In the genomic region with DNA sequence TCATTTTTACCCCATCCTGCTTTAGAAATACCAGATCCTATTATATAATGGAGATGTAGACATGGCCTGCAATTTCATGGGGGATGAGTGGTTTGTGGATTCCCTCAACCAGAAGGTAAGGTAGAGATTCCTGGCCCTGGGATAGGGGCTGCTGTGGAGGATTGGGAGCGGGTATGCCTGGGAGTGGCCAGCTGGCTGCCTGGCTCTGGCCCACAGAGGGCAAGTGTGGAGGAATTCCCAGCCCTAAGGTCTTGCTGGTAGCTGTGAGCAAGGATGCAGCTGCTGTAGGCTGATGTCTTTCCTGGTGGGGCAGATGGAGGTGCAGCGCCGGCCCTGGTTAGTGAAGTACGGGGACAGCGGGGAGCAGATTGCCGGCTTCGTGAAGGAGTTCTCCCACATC, we compare ENCODE assay signal across 20 cellular contexts. TPM values are rescaled to one million over a fixed set of nuclear protein-coding genes. Genes with fewer than 3 reads are reported as not detected.
DNase-seq lines count a peak whose midpoint lies in the region; ATAC-seq and TF ChIP-seq lines count a peak whose summit lies in the region.
"Had no signal": no experiment of that assay in that cellular context is flagged by ENCODE, and none has a peak within 500 bp of the region (broad histone marks: within the 10 kb centered on the region; RNA-seq: fewer than 3 reads in every experiment).

No MANE protein-coding gene starts in this region.

- intact Hi-C loops in OCI-LY7 (cut with micrococcal nuclease; ENCODE audit: unreplicated experiment): no loop called here

- no peak overlapping the region for H2BK20ac ChIP-seq in H9 (ENCODE audit: low read depth, low read length, poor library complexity, severe bottlenecking)

- no peaks in the 10 kb centered on the region for H3K9me3 Mint-ChIP-seq in H9
- H3K9me3 Mint-ChIP-seq in stimulated activated naive B cell treated with anti-CD40 and anti-IgM and Interleukin-4, amounts not matched to agents 10 μg/mL and 1 μg/mL and 100 μg/mL, for 72 hours: no peaks in the 10 kb centered on the region
- H3K9me3 Mint-ChIP-seq in endodermal cell: no peaks in the 10 kb centered on the region
- H3K9me3 Mint-ChIP-seq: CD4-positive, CD25-positive, alpha-beta regulatory T cell; CD8-positive, alpha-beta memory T cell; IgD-negative memory B cell had no signal

- H2BK12ac ChIP-seq in H9 (ENCODE audit: insufficient read length, low read depth, low read length) (no peak overlapping the region), neuronal stem cell (ENCODE audit: low read length) (no peak overlapping the region)

- POLR2A ChIA-PET in OCI-LY7 (lab: Charles Lee): no interaction called here

- H3K79me2 ChIP-seq in H9 (ENCODE audit: insufficient read depth, low read length): no peaks in the 10 kb centered on the region
- no peaks in the 10 kb centered on the region for H3K79me2 ChIP-seq in OCI-LY7 (ENCODE audit: insufficient read depth, low read depth, low read length)

- H3K18ac ChIP-seq in H9 (ENCODE audit: insufficient read length, low read depth, low read length) (no peak overlapping the region), neuronal stem cell (ENCODE audit: low read length) (no peak overlapping the region)

- no TSS peak for BruUV-seq in OCI-LY7 (replicated peaks; lab: Mats Ljungman, UMichigan)

- no peak overlapping the region for H3K27ac ChIP-seq in H9 (ENCODE audit: insufficient read length, low read depth, low read length)
- no peak overlapping the region for H3K27ac ChIP-seq in RWPE2 (ENCODE audit: poor library complexity, severe bottlenecking)
- H3K27ac ChIP-seq in neuronal stem cell (replicated peaks; ENCODE audit: low read length): no peak overlapping the region
- H3K27ac ChIP-seq in OCI-LY7 (ENCODE audit: low read depth, low read length, poor library complexity, severe bottlenecking): no peak overlapping the region
- H3K27ac ChIP-seq in endodermal cell (ENCODE audit: low read depth, low read length): no peak overlapping the region
- H3K27ac ChIP-seq: BLaER1 had no signal

- H3K79me1 ChIP-seq in H9 (ENCODE audit: insufficient read depth, low read depth, low read length, poor library complexity, severe bottlenecking) (no peaks in the 10 kb centered on the region), neuronal stem cell (ENCODE audit: low read depth, low read length) (peaks cover 2% of the 10 kb centered on the region)

- H2BK120ac ChIP-seq in H9 (ENCODE audit: low read depth, low read length, poor library complexity, severe bottlenecking): no peak overlapping the region
- H2BK120ac ChIP-seq in neuronal stem cell (ENCODE audit: low read depth, low read length): no peak overlapping the region

- H3K9me3 ChIP-seq in H9 (ENCODE audit: control insufficient read depth, low read depth, low read length): no peaks in the 10 kb centered on the region
- no peaks in the 10 kb centered on the region for H3K9me3 ChIP-seq in RWPE2 (ENCODE audit: severe bottlenecking)
- H3K9me3 ChIP-seq in neuronal stem cell (replicated peaks in 1 of 2; ENCODE audit: control insufficient read depth in 2 of 2, insufficient read depth in 1 of 2, low read depth in 1 of 2, low read length in 2 of 2): no peaks in the 10 kb centered on the region
- no peaks in the 10 kb centered on the region for H3K9me3 ChIP-seq in OCI-LY7 (ENCODE audit: low read length)
- no peaks in the 10 kb centered on the region for H3K9me3 ChIP-seq in endodermal cell (ENCODE audit: control insufficient read depth, low read length)
- H3K9me3 ChIP-seq: BLaER1, HAP-1 had no signal

- no CpG with 5 or more reads among the region's 7 CpGs for WGBS in H9 (ENCODE audit: extremely low coverage, insufficient read length, low lambda C conversion rate)
- WGBS in neuronal stem cell (ENCODE audit: extremely low coverage in 2 of 2, insufficient read length in 2 of 2, insufficient replicate concordance in 1 of 2), 2 donors: no CpG with 5 or more reads among the region's 7 CpGs
- WGBS in endodermal cell (ENCODE audit: insufficient coverage in 1 of 2, insufficient read length in 1 of 2), 2 experiments: 94 to 98% methylated on average over 6 to 7 of the region's 7 CpGs

- H3K4ac ChIP-seq in H9 (ENCODE audit: low read depth, low read length) (no peak overlapping the region), neuronal stem cell (ENCODE audit: low read length) (no peak overlapping the region)

- H3K23ac ChIP-seq in H9 (ENCODE audit: insufficient read length, low read depth, low read length) (no peak overlapping the region), neuronal stem cell (ENCODE audit: low read depth, low read length, poor library complexity) (no peak overlapping the region)

- no peaks in the 10 kb centered on the region for H3K9me2 ChIP-seq in OCI-LY7 (ENCODE audit: insufficient read depth, low read length)

- H3K27ac Mint-ChIP-seq in H9 (peak overlapping the region in 2 of 3 experiments; percentile 25 to 46; a peak in 2 of 7 replicates), endodermal cell (no peak overlapping the region)
- peak overlapping the region; percentile 51 for H3K27ac Mint-ChIP-seq in stimulated activated naive B cell treated with anti-CD40 and anti-IgM and Interleukin-4, amounts not matched to agents 10 μg/mL and 1 μg/mL and 100 μg/mL, for 72 hours
- H3K27ac Mint-ChIP-seq: CD4-positive, CD25-positive, alpha-beta regulatory T cell; IgD-negative memory B cell had no signal

- H2AFZ ChIP-seq in H9 (ENCODE audit: low read length) (no peak overlapping the region), neuronal stem cell (ENCODE audit: low read length) (no peak overlapping the region), OCI-LY7 (ENCODE audit: low read length) (no peak overlapping the region)

- H4K20me1 ChIP-seq in H9 (ENCODE audit: control insufficient read depth, insufficient read depth, insufficient read length) (no peaks in the 10 kb centered on the region), OCI-LY7 (ENCODE audit: insufficient read depth, low read length) (no peaks in the 10 kb centered on the region)

- H4K8ac ChIP-seq in H9 (replicated peaks; ENCODE audit: insufficient read length, low read depth, low read length) (no peak overlapping the region), neuronal stem cell (ENCODE audit: low read depth, low read length) (peak overlapping the region; percentile 20)

- H3K4me3 ChIP-seq in RWPE2 (ENCODE audit: severe bottlenecking) (no peak overlapping the region), neuronal stem cell (ENCODE audit: low read length in 2 of 2) (no peak overlapping the region), OCI-LY7 (ENCODE audit: low read depth, low read length, poor library complexity, severe bottlenecking) (no peak overlapping the region), endodermal cell (ENCODE audit: low read length) (no peak overlapping the region)
- H3K4me3 ChIP-seq: BLaER1, GM12878, HAP-1 had no signal

- H3K4me2 ChIP-seq in H9 (ENCODE audit: insufficient read depth, insufficient read length, low read length): no peak overlapping the region
- no peak overlapping the region for H3K4me2 ChIP-seq in neuronal stem cell (ENCODE audit: insufficient read depth, low read length, poor library complexity, severe bottlenecking)
- no peak overlapping the region for H3K4me2 ChIP-seq in OCI-LY7 (ENCODE audit: low read length)
- H3K4me2 ChIP-seq: BLaER1 had no signal

- H3K4me1 ChIP-seq in H9 (ENCODE audit: insufficient read depth, low read length) (no peaks in the 10 kb centered on the region), RWPE2 (ENCODE audit: insufficient read depth, poor library complexity, severe bottlenecking) (no peaks in the 10 kb centered on the region), neuronal stem cell (ENCODE audit: control insufficient read depth in 2 of 2, insufficient read depth in 1 of 2, low read depth in 1 of 2, low read length in 2 of 2) (no peaks in the 10 kb centered on the region), OCI-LY7 (ENCODE audit: insufficient read depth, low read length, poor library complexity, severe bottlenecking) (peaks cover 5% of the 10 kb centered on the region), endodermal cell (ENCODE audit: control insufficient read depth, insufficient read depth, low read length) (no peaks in the 10 kb centered on the region)
- H3K4me1 ChIP-seq: HAP-1 had no signal

- ATAC-seq in RWPE2 (ENCODE audit: low read depth) (no peak), GM18858 (IDR thresholded peaks at IDR 0.05; ENCODE audit: unreplicated experiment) (no peak)
- ATAC-seq in stimulated activated naive B cell treated with anti-CD40 and anti-IgM and Interleukin-4, amounts not matched to agents 10 μg/mL and 1 μg/mL and 100 μg/mL, for 72 hours (replicated peaks): no peak
- ATAC-seq: GM12878 had no signal

- no peak overlapping the region for H3K56ac ChIP-seq in H9 (ENCODE audit: insufficient read length, low read depth, low read length)

- H3K4me1 Mint-ChIP-seq in H9: no peaks in the 10 kb centered on the region
- peaks cover 5 to 6% of the 10 kb centered on the region in 2 donors for H3K4me1 Mint-ChIP-seq in stimulated activated naive B cell treated with anti-CD40 and anti-IgM and Interleukin-4, amounts not matched to agents 10 μg/mL and 1 μg/mL and 100 μg/mL, for 72 hours
- no peaks in the 10 kb centered on the region for H3K4me1 Mint-ChIP-seq in endodermal cell

- H3K36me3 Mint-ChIP-seq in H9 (ENCODE audit: insufficient read depth in 1 of 3, low read depth in 3 of 3): peaks cover 23 to 56% (median 47%) of the 10 kb centered on the region in 3 experiments
- H3K36me3 Mint-ChIP-seq in stimulated activated naive B cell treated with anti-CD40 and anti-IgM and Interleukin-4, amounts not matched to agents 10 μg/mL and 1 μg/mL and 100 μg/mL, for 72 hours: peaks cover 33 to 42% of the 10 kb centered on the region in 2 donors
- peaks cover 47% of the 10 kb centered on the region for H3K36me3 Mint-ChIP-seq in endodermal cell (ENCODE audit: low read depth)
- H3K36me3 Mint-ChIP-seq: IgD-negative memory B cell had no signal

- H3T11ph ChIP-seq in H9 (ENCODE audit: low read length): no peak overlapping the region

- H3K4me3 Mint-ChIP-seq in H9 (no peak overlapping the region), endodermal cell (no peak overlapping the region)
- H3K4me3 Mint-ChIP-seq in stimulated activated naive B cell treated with anti-CD40 and anti-IgM and Interleukin-4, amounts not matched to agents 10 μg/mL and 1 μg/mL and 100 μg/mL, for 72 hours: no peak overlapping the region
- H3K4me3 Mint-ChIP-seq: CD4-positive, CD25-positive, alpha-beta regulatory T cell; CD8-positive, alpha-beta memory T cell; IgD-negative memory B cell had no signal

- H3K27me3 ChIP-seq in H9 (ENCODE audit: insufficient read depth, low read length): no peaks in the 10 kb centered on the region
- H3K27me3 ChIP-seq in RWPE2 (ENCODE audit: insufficient read depth, poor library complexity, severe bottlenecking): no peaks in the 10 kb centered on the region
- H3K27me3 ChIP-seq in neuronal stem cell (ENCODE audit: control insufficient read depth in 3 of 3, insufficient read depth in 3 of 3, low read depth in 1 of 3, low read length in 3 of 3): no peaks in the 10 kb centered on the region
- no peaks in the 10 kb centered on the region for H3K27me3 ChIP-seq in endodermal cell (ENCODE audit: control insufficient read depth, insufficient read depth, low read length, poor library complexity, severe bottlenecking)
- H3K27me3 ChIP-seq: BLaER1 had no signal

- CTCF ChIA-PET in OCI-LY7 (lab: Charles Lee; ENCODE audit: unreplicated experiment): no interaction called here

- DNase-seq in H9 (no peak), RWPE2 (ENCODE audit: low spot score) (peak; percentile 76), neuronal stem cell (ENCODE audit: low spot score) (no peak), OCI-LY7 (ENCODE audit: low spot score) (no peak), endodermal cell (no peak)
- DNase-seq in stimulated activated naive B cell treated with anti-CD40 and anti-IgM and Interleukin-4, amounts not matched to agents 10 μg/mL and 1 μg/mL and 100 μg/mL, for 72 hours: no peak
- DNase-seq: 8988T; CD4-positive, CD25-positive, alpha-beta regulatory T cell; CD8-positive, alpha-beta memory T cell; COR-L47; DMS 273 treated with DMSO at 0.1 percent for 48 hours; DMS53; DND-41; EL had no signal

- no peak overlapping the region for H3K9ac ChIP-seq in H9 (ENCODE audit: extremely low read depth, insufficient read length, low read length)
- no peak overlapping the region for H3K9ac ChIP-seq in neuronal stem cell (ENCODE audit: low read depth, low read length, poor library complexity)
- H3K9ac ChIP-seq in endodermal cell (ENCODE audit: extremely low read depth, low read length, poor library complexity, severe bottlenecking): no peak overlapping the region
- H3K9ac ChIP-seq: BLaER1 had no signal

- no peaks in the 10 kb centered on the region; the same call in 1 of the 2 replicates for H3K27me3 Mint-ChIP-seq in H9 (ENCODE audit: low read depth)
- H3K27me3 Mint-ChIP-seq in stimulated activated naive B cell treated with anti-CD40 and anti-IgM and Interleukin-4, amounts not matched to agents 10 μg/mL and 1 μg/mL and 100 μg/mL, for 72 hours: no peaks in the 10 kb centered on the region
- H3K27me3 Mint-ChIP-seq in endodermal cell (ENCODE audit: insufficient read depth): no peaks in the 10 kb centered on the region
- H3K27me3 Mint-ChIP-seq: CD4-positive, CD25-positive, alpha-beta regulatory T cell; CD8-positive, alpha-beta memory T cell; IgD-negative memory B cell had no signal

- H4K5ac ChIP-seq in H9 (ENCODE audit: insufficient read length, low read depth, low read length): no peak overlapping the region

- peaks cover 36% of the 10 kb centered on the region for H3K36me3 ChIP-seq in RWPE2 (ENCODE audit: low read depth)
- H3K36me3 ChIP-seq in neuronal stem cell (replicated peaks in 1 of 2; ENCODE audit: control insufficient read depth in 2 of 2, insufficient read depth in 2 of 2, low read length in 2 of 2): peaks cover 27 to 78% of the 10 kb centered on the region in 2 donors
- peaks cover 4% of the 10 kb centered on the region for H3K36me3 ChIP-seq in OCI-LY7 (ENCODE audit: insufficient read depth, low read length)
- peaks cover 66% of the 10 kb centered on the region for H3K36me3 ChIP-seq in endodermal cell (ENCODE audit: control insufficient read depth, insufficient read depth, low read length)

- no peak overlapping the region for H2AK5ac ChIP-seq in H9 (ENCODE audit: insufficient read length, low read length)
- H2AK5ac ChIP-seq in neuronal stem cell (ENCODE audit: low read depth, low read length): no peak overlapping the region

- H2BK15ac ChIP-seq in H9 (ENCODE audit: low read depth, low read length) (no peak overlapping the region), neuronal stem cell (ENCODE audit: low read length) (no peak overlapping the region)

- no peak for TF ChIP-seq CTCF in H9 (conservative IDR thresholded peaks at IDR 0.05)
- TF ChIP-seq CTCF in RWPE2 (IDR thresholded peaks at IDR 0.05; ENCODE audit: poor library complexity, severe bottlenecking): no peak
- TF ChIP-seq CTCF in OCI-LY7 (conservative IDR thresholded peaks at IDR 0.05; ENCODE audit: low read length): no peak
- TF ChIP-seq CTCF in endodermal cell (conservative IDR thresholded peaks at IDR 0.05): no peak

- no peaks in the 10 kb centered on the region for H3K23me2 ChIP-seq in H9 (ENCODE audit: insufficient read length, low read depth, low read length, poor library complexity, severe bottlenecking)

- H2BK5ac ChIP-seq in H9 (ENCODE audit: insufficient read length, low read length) (no peak overlapping the region), neuronal stem cell (ENCODE audit: low read length) (no peak overlapping the region)

- H3K14ac ChIP-seq in H9 (ENCODE audit: insufficient read depth, low read length) (no peak overlapping the region), neuronal stem cell (ENCODE audit: low read length) (no peak overlapping the region)

- H4K91ac ChIP-seq in H9 (ENCODE audit: insufficient read length, low read depth, low read length): no peak overlapping the region
- H4K91ac ChIP-seq in neuronal stem cell (ENCODE audit: low read depth, low read length, poor library complexity): no peak overlapping the region

RNA-seq across cellular contexts. Expression of a gene that starts 6.6 kb away (rescaled TPM):
- total RNA-seq in H9 (2021) (59.6 and 64.4 TPM in 2 replicates), OCI-LY7 (2022) (36.4 and 36.7 TPM in 2 replicates), endodermal cell (10 to 100 TPM; 70.7 to 84.8 TPM)
- polyA plus RNA-seq in neuronal stem cell (2013, experiment 1 of 2): 15.3 TPM
- 15.1 TPM for polyA plus RNA-seq in neuronal stem cell (2013, experiment 2 of 2)
- total RNA-seq in OCI-LY7 (2014; rRNA removed; shearing (Covaris generic)): 27.1 and 33.1 TPM in 2 replicates
- 38.6 TPM for polyA plus RNA-seq in endodermal cell (2013, experiment 1 of 2)
- polyA plus RNA-seq in endodermal cell (2013, experiment 2 of 2): 34.6 TPM

RNA-seq across cellular contexts. Expression of a gene that starts 6.7 kb away (rescaled TPM):
- total RNA-seq in H9 (2021) (5.4 and 5.8 TPM in 2 replicates), OCI-LY7 (2022) (6.2 and 9.9 TPM in 2 replicates), endodermal cell (1 to 10 TPM; 4.4 to 6.4 TPM)
- 0.75 TPM for polyA plus RNA-seq in neuronal stem cell (2013, experiment 1 of 2)
- polyA plus RNA-seq in neuronal stem cell (2013, experiment 2 of 2): 0.62 TPM
- total RNA-seq in OCI-LY7 (2014; rRNA removed; shearing (Covaris generic)): 6.0 and 10.7 TPM in 2 replicates
- 1.5 TPM for polyA plus RNA-seq in endodermal cell (2013, experiment 1 of 2)
- 1.9 TPM for polyA plus RNA-seq in endodermal cell (2013, experiment 2 of 2)

RNA-seq across cellular contexts. Expression of a gene that starts 10.3 kb away (rescaled TPM):
- total RNA-seq in H9 (2021) (1.8 and 2.4 TPM in 2 replicates), OCI-LY7 (2022) (5.8 and 5.9 TPM in 2 replicates), endodermal cell (1 to 10 TPM; 2.2 to 2.6 TPM)
- 0.28 TPM for polyA plus RNA-seq in neuronal stem cell (2013, experiment 1 of 2)
- polyA plus RNA-seq in neuronal stem cell (2013, experiment 2 of 2): 0.21 TPM
- 5.8 and 6.1 TPM in 2 replicates for total RNA-seq in OCI-LY7 (2014; rRNA removed; shearing (Covaris generic))
- 0.89 TPM for polyA plus RNA-seq in endodermal cell (2013, experiment 1 of 2)
- 0.54 TPM for polyA plus RNA-seq in endodermal cell (2013, experiment 2 of 2)
- total RNA-seq: G401 had no signal
- polyA plus RNA-seq: CD4-positive, CD25-positive, alpha-beta regulatory T cell; CD8-positive, alpha-beta memory T cell; IgD-negative memory B cell had no signal

RNA-seq across cellular contexts. Expression of a gene that starts 14.3 kb away (rescaled TPM):
- total RNA-seq in H9 (2021): 61.4 and 62.5 TPM in 2 replicates
- 35.9 TPM for polyA plus RNA-seq in neuronal stem cell (2013, experiment 1 of 2)
- 35.5 TPM for polyA plus RNA-seq in neuronal stem cell (2013, experiment 2 of 2)
- 14.3 and 17.1 TPM in 2 replicates for total RNA-seq in OCI-LY7 (2014; rRNA removed; shearing (Covaris generic))
- total RNA-seq in OCI-LY7 (2022): 12.7 and 15.8 TPM in 2 replicates
- 100 to 1,000 TPM in 1 of 2 donors, 10 to 100 TPM in 1; 92.1 to 123 TPM for total RNA-seq in endodermal cell
- polyA plus RNA-seq in endodermal cell (2013, experiment 1 of 2): 92.8 TPM
- 82.3 TPM for polyA plus RNA-seq in endodermal cell (2013, experiment 2 of 2)

RNA-seq across cellular contexts. Expression of a gene that starts 16.7 kb away (rescaled TPM):
- total RNA-seq in H9 (2021) (12.0 and 13.0 TPM in 2 replicates), OCI-LY7 (2022) (12.7 and 13.9 TPM in 2 replicates), endodermal cell (10 to 100 TPM; 11.6 to 12.5 TPM)
- polyA plus RNA-seq in neuronal stem cell (2013, experiment 1 of 2): 11.3 TPM
- polyA plus RNA-seq in neuronal stem cell (2013, experiment 2 of 2): 11.6 TPM
- total RNA-seq in OCI-LY7 (2014; rRNA removed; shearing (Covaris generic)): 10.9 and 19.2 TPM in 2 replicates
- 11.4 TPM for polyA plus RNA-seq in endodermal cell (2013, experiment 1 of 2)
- polyA plus RNA-seq in endodermal cell (2013, experiment 2 of 2): 10.8 TPM
